Comparison of ENCODE assay signal across 7 cellular contexts in genomic region chr11:102361100-102362021, GRCh38. TPM values are rescaled to one million over a fixed set of nuclear protein-coding genes. Genes with fewer than 3 reads are reported as not detected.
A peak's percentile ranks its signal among the peaks of the same experiment; 100 is the strongest.
DNase-seq lines count a peak whose midpoint lies in the region; ATAC-seq, FAIRE-seq and TF ChIP-seq lines count a peak whose summit lies in the region.

No MANE protein-coding gene starts in this region.

- H4K20me1 ChIP-seq in smooth muscle cell (ENCODE audit: low read depth): peaks cover 45% of the 10 kb centered on the region

- WGBS in smooth muscle cell (ENCODE audit: low lambda C conversion rate): 92% methylated on average over 5 of the region's 5 CpGs
- over 99% methylated on average over 5 of the region's 5 CpGs for WGBS in prostate gland

- no peak overlapping the region for H3K27ac ChIP-seq in smooth muscle cell (ENCODE audit: low read depth)
- H3K27ac ChIP-seq in prostate gland: no peak overlapping the region

- H3K9ac ChIP-seq in smooth muscle cell (ENCODE audit: low read depth): no peak overlapping the region

- no peak overlapping the region for H3K4me2 ChIP-seq in smooth muscle cell

- H3K4me1 ChIP-seq in smooth muscle cell (ENCODE audit: low read depth) (no peaks in the 10 kb centered on the region), prostate gland (replicated peaks) (peaks cover 8% of the 10 kb centered on the region)

- H3K36me3 ChIP-seq in smooth muscle cell (ENCODE audit: low read depth): peaks cover 44% of the 10 kb centered on the region
- no peaks in the 10 kb centered on the region for H3K36me3 ChIP-seq in prostate gland

- H3K27ac Mint-ChIP-seq in naive B cell: peak overlapping the region in 5 of 6 donors; percentile 27 to 67 (median 46)

- H3K79me2 ChIP-seq in smooth muscle cell (ENCODE audit: low read depth): peaks cover 55% of the 10 kb centered on the region

- no peak overlapping the region for H2AFZ ChIP-seq in smooth muscle cell (ENCODE audit: low read depth)

- no peak for TF ChIP-seq POLR2A in prostate gland (IDR thresholded peaks at IDR 0.05)

- peaks cover 2 to 17% (median 11%) of the 10 kb centered on the region in 7 donors for H3K9me3 Mint-ChIP-seq in naive B cell

- peaks cover 55 to 56% of the 10 kb centered on the region in 2 donors for H3K36me3 Mint-ChIP-seq in naive B cell

- ATAC-seq in HG02943 (IDR thresholded peaks at IDR 0.05; ENCODE audit: low read depth, unreplicated experiment): peak; percentile 90
- ATAC-seq in naive B cell (ENCODE audit: low read depth in 2 of 2): peak; percentile 56 to 77

- H3F3A ChIP-seq in smooth muscle cell (ENCODE audit: low read depth): peaks cover 3% of the 10 kb centered on the region

- H3K4me3 ChIP-seq in smooth muscle cell (no peak overlapping the region), prostate gland (no peak overlapping the region)

- no peak for TF ChIP-seq CTCF in smooth muscle cell (IDR thresholded peaks at IDR 0.05; ENCODE audit: borderline replicate concordance, insufficient read depth, poor library complexity, severe bottlenecking)
- TF ChIP-seq CTCF in prostate gland (IDR thresholded peaks at IDR 0.05): no peak

- peak overlapping the region in 5 of 8 donors; percentile 42 to 63 (median 48) for H3K4me3 Mint-ChIP-seq in naive B cell

- no peaks in the 10 kb centered on the region for H3K9me3 ChIP-seq in smooth muscle cell (replicated peaks; ENCODE audit: low read depth)
- H3K9me3 ChIP-seq in prostate gland: no peaks in the 10 kb centered on the region

- peaks cover 33% of the 10 kb centered on the region in 3 donors for H3K4me1 Mint-ChIP-seq in naive B cell

- intact Hi-C loops in prostate gland (cut with DNase I): no loop called here

- no peaks in the 10 kb centered on the region for H3K27me3 Mint-ChIP-seq in naive B cell

- no peak for DNase-seq in GM19239 (ENCODE audit: insufficient read length, low spot score)
- peak; percentile 18 for DNase-seq in UCSD-AML1 (lab: John Stamatoyannopoulos, UW; ENCODE audit: unreplicated experiment)
- peak; percentile 13 for DNase-seq in naive B cell
- DNase-seq in superior temporal gyrus (ENCODE audit: extremely low spot score): no peak
- DNase-seq in smooth muscle cell (lab: John Stamatoyannopoulos, UW; ENCODE audit: unreplicated experiment): no peak
- no peak for DNase-seq in prostate gland (ENCODE audit: low spot score)

- no peaks in the 10 kb centered on the region for H3K27me3 ChIP-seq in smooth muscle cell (ENCODE audit: low read depth)
- no peaks in the 10 kb centered on the region for H3K27me3 ChIP-seq in prostate gland (replicated peaks; ENCODE audit: insufficient read depth)

- FAIRE-seq in GM19239 (lab: Jason Lieb, UNC): peak; percentile 66

RNA-seq across cellular contexts. Expression of gene BIRC2, which starts 14.3 kb away (rescaled TPM):
- polyA plus RNA-seq in naive B cell (ENCODE audit: low read depth in 6 of 6) (10 to 100 TPM; 28.2 to 43.9 (median 35.6) TPM), smooth muscle cell (38.6 and 46.3 TPM in 2 replicates)
- total RNA-seq in smooth muscle cell (170 and 174 TPM in 2 replicates), prostate gland (10 to 100 TPM; 48.7 to 54.5 TPM)

RNA-seq across cellular contexts. Expression of gene BIRC3, which starts 44.1 kb away (rescaled TPM):
- polyA plus RNA-seq in naive B cell (ENCODE audit: low read depth in 6 of 6) (100 to 1,000 TPM; 181 to 263 (median 232) TPM), smooth muscle cell (0.74 and 0.94 TPM in 2 replicates)
- total RNA-seq in smooth muscle cell (1.6 and 1.7 TPM in 2 replicates), prostate gland (1 to 10 TPM; 5.2 to 9.2 TPM)

Comparison
In these comparisons a context has a peak if more than half of its experiments do, and no peak if none do; other contexts are left out.
1. DNase-seq: peak in UCSD-AML1 (single experiment) and naive B cell (single experiment); none in GM19239 (single experiment), superior temporal gyrus (single experiment), smooth muscle cell (single experiment) and prostate gland (single experiment).